In the genomic region with DNA sequence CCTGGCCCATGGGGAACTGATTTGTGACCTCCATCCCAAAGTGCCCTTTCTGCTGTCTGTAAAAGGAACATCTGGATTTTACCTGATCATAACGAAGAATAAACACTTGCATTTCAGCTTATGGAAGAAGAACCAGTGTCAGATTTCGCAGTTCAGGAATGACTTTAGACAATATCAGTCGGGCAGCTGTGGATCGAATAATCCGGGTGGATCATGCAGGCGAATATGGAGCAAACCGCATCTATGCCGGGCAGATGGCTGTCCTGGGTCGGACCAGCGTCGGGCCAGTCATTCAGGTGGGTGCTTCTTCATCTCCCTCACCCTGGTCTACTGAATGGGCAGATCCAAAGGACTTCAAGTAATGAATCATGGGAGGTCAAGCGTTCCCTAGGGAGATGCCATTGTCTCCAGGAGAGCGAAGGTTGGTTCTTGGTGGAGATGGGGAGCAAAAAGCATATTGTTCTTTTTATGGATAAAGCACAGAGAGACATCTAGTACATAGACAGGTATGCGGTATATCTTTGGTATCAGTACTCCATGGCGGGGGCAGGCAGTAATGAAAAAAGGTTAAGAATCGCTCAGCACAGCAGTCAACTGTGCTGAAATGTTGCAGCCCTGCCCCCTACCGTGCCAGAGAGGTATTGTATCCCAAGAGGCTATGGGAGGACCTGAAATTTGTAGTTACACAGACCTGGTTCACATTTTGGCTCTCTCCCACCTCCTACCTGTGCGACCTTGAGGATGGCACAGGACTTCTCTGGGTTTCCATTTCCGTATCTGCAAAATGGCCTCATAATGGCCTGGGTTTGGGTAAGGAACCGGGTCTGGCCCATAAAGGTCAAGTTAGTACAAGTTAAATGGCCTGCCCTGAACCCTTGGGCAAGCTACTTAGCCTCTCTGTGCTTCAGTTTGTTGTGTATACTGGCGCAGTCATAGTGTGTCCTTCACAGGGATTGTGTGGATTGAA, we compare ENCODE assay signal across 7 cellular contexts. TPM values are rescaled to one million over a fixed set of nuclear protein-coding genes. Genes with fewer than 3 reads are reported as not detected.
DNase-seq lines count a peak whose midpoint lies in the region; ATAC-seq and TF ChIP-seq lines count a peak whose summit lies in the region.

No MANE protein-coding gene starts in this region.

- TF ChIP-seq CTCF in coronary artery (IDR thresholded peaks at IDR 0.05) (peak; percentile 36), lung (IDR thresholded peaks at IDR 0.05; ENCODE audit: control extremely low read depth, extremely low read depth) (peak; percentile 63)

- DNase-seq in G401 (ENCODE audit: low spot score) (peak; percentile 65), MG63 (peak; percentile 56), coronary artery (ENCODE audit: low spot score) (no peak), lung (ENCODE audit: low spot score) (peak; percentile 67)
- peak; percentile 12 for DNase-seq in activated CD4-positive, CD25-positive, alpha-beta regulatory T cell treated with anti-CD3 and anti-CD28 coated beads, Interleukin-2, amount 50 U/mL, for 16 hours (ENCODE audit: low read depth, low spot score)
- peak; percentile 49 to 59 for DNase-seq in stimulated activated naive CD8-positive, alpha-beta T cell treated with anti-CD3 and anti-CD28 coated beads, Interleukin-15, amount 100 ng/mL, for 72 hours

- in situ Hi-C loops in G401 (cut with HindIII; ENCODE audit: low sequenced_read_pairs), result no loop called here

- H3K27me3 ChIP-seq in MG63 (no peaks in the 10 kb centered on the region), lung (ENCODE audit: control insufficient read depth, insufficient read depth) (no peaks in the 10 kb centered on the region)

- H3K27me3 Mint-ChIP-seq in stimulated activated naive CD8-positive, alpha-beta T cell treated with anti-CD3 and anti-CD28 coated beads, Interleukin-15, amount 100 ng/mL, for 72 hours, result no peaks in the 10 kb centered on the region

- WGBS in lung, 2 donors, result 80% methylated on average over 21 of the region's 21 CpGs

- H3K9me3 Mint-ChIP-seq in stimulated activated naive CD8-positive, alpha-beta T cell treated with anti-CD3 and anti-CD28 coated beads, Interleukin-15, amount 100 ng/mL, for 72 hours, result no peaks in the 10 kb centered on the region

- H3K4me1 ChIP-seq in lung (ENCODE audit: control insufficient read depth in 2 of 2, insufficient read depth in 2 of 2, low read length in 2 of 2), result peaks cover 2 to 3% of the 10 kb centered on the region in 2 donors

- H3K9me3 ChIP-seq in MG63 (no peaks in the 10 kb centered on the region), lung (ENCODE audit: control insufficient read depth in 2 of 2, insufficient read depth in 1 of 2, low read length in 1 of 2) (no peaks in the 10 kb centered on the region)

- H3K4me1 Mint-ChIP-seq in stimulated activated naive CD8-positive, alpha-beta T cell treated with anti-CD3 and anti-CD28 coated beads, Interleukin-15, amount 100 ng/mL, for 72 hours, result peaks cover 9% of the 10 kb centered on the region

- H3K36me3 ChIP-seq in MG63, result peaks cover 41% of the 10 kb centered on the region
- peaks cover 12 to 18% of the 10 kb centered on the region in 2 donors for H3K36me3 ChIP-seq in lung (ENCODE audit: control insufficient read depth in 2 of 2, insufficient read depth in 2 of 2, low read length in 2 of 2)

- no peak overlapping the region for H3K27ac Mint-ChIP-seq in stimulated activated naive CD8-positive, alpha-beta T cell treated with anti-CD3 and anti-CD28 coated beads, Interleukin-15, amount 100 ng/mL, for 72 hours

- ATAC-seq in lung (ENCODE audit: insufficient read depth, low FRiP score) (no peak), HG02981 (IDR thresholded peaks at IDR 0.05; ENCODE audit: unreplicated experiment) (no peak)
- no peak for ATAC-seq in stimulated activated naive CD8-positive, alpha-beta T cell treated with anti-CD3 and anti-CD28 coated beads, Interleukin-15, amount 100 ng/mL, for 72 hours

- H3K27ac ChIP-seq in coronary artery (no peak overlapping the region), lung (ENCODE audit: low read depth in 1 of 2, low read length in 1 of 2) (no peak overlapping the region)

- H3K4me3 ChIP-seq in MG63 (no peak overlapping the region), coronary artery (no peak overlapping the region), lung (no peak overlapping the region)

- no peak overlapping the region for H3K4me3 Mint-ChIP-seq in stimulated activated naive CD8-positive, alpha-beta T cell treated with anti-CD3 and anti-CD28 coated beads, Interleukin-15, amount 100 ng/mL, for 72 hours

RNA-seq across cellular contexts. Expression of gene COQ7, which starts 4.7 kb away (rescaled TPM):
- 16.6 and 24.0 TPM in 2 replicates for total RNA-seq in G401 (2014; rRNA removed; shearing (Covaris generic))
- 21.8 and 28.3 TPM in 2 replicates for total RNA-seq in MG63 (2014; rRNA removed; shearing (Covaris generic); ENCODE audit: low replicate concordance)
- 10 to 100 TPM; 22.1 to 26.2 TPM for total RNA-seq in lung
- polyA plus RNA-seq in lung, result 10 to 100 TPM; 11.1 to 15.4 TPM

RNA-seq across cellular contexts. Expression of gene ITPRIPL2, which starts 41.7 kb away (rescaled TPM):
- total RNA-seq in G401 (2014; rRNA removed; shearing (Covaris generic)), result 17.8 and 26.0 TPM in 2 replicates
- 18.0 and 19.0 TPM in 2 replicates for total RNA-seq in MG63 (2014; rRNA removed; shearing (Covaris generic); ENCODE audit: low replicate concordance)
- total RNA-seq in lung, result 10 to 100 TPM; 37.6 to 86.3 TPM
- 10 to 100 TPM; 12.4 to 19.1 TPM for polyA plus RNA-seq in lung
